ENCODE assay signal across 14 cellular contexts in genomic region chr14:56112781-56113180, GRCh38.
"Had no signal": no experiment of that assay in that cellular context is flagged by ENCODE, and none has a peak within 500 bp of the region (broad histone marks: within the 10 kb centered on the region; RNA-seq: fewer than 3 reads in every experiment).

No MANE protein-coding gene starts in this region.

- ATAC-seq: body of pancreas; esophagus mucosa; naive thymus-derived CD4-positive, alpha-beta T cell; pancreas; sciatic nerve had no signal

- DNase-seq: activated CD4-positive, alpha-beta T cell treated with anti-CD3 and anti-CD28 coated beads, Interleukin-2, amount 50 U/mL, for 1 hour; activated naive CD8-positive, alpha-beta T cell treated with anti-CD3 and anti-CD28 coated beads for 36 hours; amygdala; body of pancreas; caudate nucleus; islet precursor cell; mammary epithelial cell; naive thymus-derived CD4-positive, alpha-beta T cell; pancreas had no signal

- H3K4me3 ChIP-seq: body of pancreas, pancreas had no signal

- H3K27me3 ChIP-seq: body of pancreas, pancreas had no signal

- H3K27ac ChIP-seq: body of pancreas, pancreas had no signal

- H3K4me3 Mint-ChIP-seq: activated naive CD8-positive, alpha-beta T cell treated with anti-CD3 and anti-CD28 coated beads for 36 hours; activated T-helper 1 cell treated with anti-CD3 and anti-CD28 coated beads, Interleukin-12 subunit alpha, Interleukin-12 subunit beta, Interleukin-2, Interleukin-4 antibody, amounts not matched to agents 30 ng/mL and 10 ng/mL and 1 ng/mL, durations not matched to agents 14 hours and 24 hours and 36 hours; naive thymus-derived CD4-positive, alpha-beta T cell; stimulated activated naive CD8-positive, alpha-beta T cell treated with anti-CD3 and anti-CD28 coated beads, Interleukin-15, Interleukin-2, amounts not matched to agents 100 ng/mL and 50 ng/mL, for 24 hours; type B pancreatic cell had no signal

- H3K9me3 ChIP-seq: body of pancreas, pancreas had no signal

- H3K27ac Mint-ChIP-seq: activated naive CD8-positive, alpha-beta T cell treated with anti-CD3 and anti-CD28 coated beads for 36 hours; activated T-helper 1 cell treated with anti-CD3 and anti-CD28 coated beads, Interleukin-12 subunit alpha, Interleukin-12 subunit beta, Interleukin-2, Interleukin-4 antibody, amounts not matched to agents 30 ng/mL and 10 ng/mL and 1 ng/mL, durations not matched to agents 14 hours and 24 hours and 36 hours; naive thymus-derived CD4-positive, alpha-beta T cell; stimulated activated naive CD8-positive, alpha-beta T cell treated with anti-CD3 and anti-CD28 coated beads, Interleukin-15, Interleukin-2, amounts not matched to agents 100 ng/mL and 50 ng/mL, for 24 hours; type B pancreatic cell had no signal

- H3K36me3 ChIP-seq: pancreas had no signal

- H3K36me3 Mint-ChIP-seq: activated naive CD8-positive, alpha-beta T cell treated with anti-CD3 and anti-CD28 coated beads for 36 hours; naive thymus-derived CD4-positive, alpha-beta T cell; type B pancreatic cell had no signal

- H3K27me3 Mint-ChIP-seq: activated naive CD8-positive, alpha-beta T cell treated with anti-CD3 and anti-CD28 coated beads for 36 hours; stimulated activated naive CD8-positive, alpha-beta T cell treated with anti-CD3 and anti-CD28 coated beads, Interleukin-15, Interleukin-2, amounts not matched to agents 100 ng/mL and 50 ng/mL, for 24 hours had no signal

- H3K9me3 Mint-ChIP-seq: activated naive CD8-positive, alpha-beta T cell treated with anti-CD3 and anti-CD28 coated beads for 36 hours; activated T-helper 1 cell treated with anti-CD3 and anti-CD28 coated beads, Interleukin-12 subunit alpha, Interleukin-12 subunit beta, Interleukin-2, Interleukin-4 antibody, amounts not matched to agents 30 ng/mL and 10 ng/mL and 1 ng/mL, durations not matched to agents 14 hours and 24 hours and 36 hours; stimulated activated naive CD8-positive, alpha-beta T cell treated with anti-CD3 and anti-CD28 coated beads, Interleukin-15, Interleukin-2, amounts not matched to agents 100 ng/mL and 50 ng/mL, for 24 hours; type B pancreatic cell had no signal
